8 cellular contexts compared by ENCODE assay signal in genomic region chr7:151233111-151233701, GRCh38. TPM values are rescaled to one million over a fixed set of nuclear protein-coding genes. Genes with fewer than 3 reads are reported as not detected.
A peak's percentile ranks its signal among the peaks of the same experiment; 100 is the strongest.
DNase-seq lines count a peak whose midpoint lies in the region; ATAC-seq, FAIRE-seq and TF ChIP-seq lines count a peak whose summit lies in the region.

No MANE protein-coding gene starts in this region.

- TF ChIP-seq POLR2A in GM15510 (IDR thresholded peaks at IDR 0.05; ENCODE audit: borderline replicate concordance, extremely low read depth, insufficient read length) (peak; percentile 37), gastroesophageal sphincter (IDR thresholded peaks at IDR 0.05) (no peak)

- H3K27ac ChIP-seq in gastroesophageal sphincter, result peak overlapping the region in 3 of 4 donors; percentile 87 to 93 (median 89)
- peak overlapping the region; percentile 49 for H3K27ac ChIP-seq in urinary bladder (ENCODE audit: low read depth)

- H3K9me3 ChIP-seq in gastroesophageal sphincter, result no peaks in the 10 kb centered on the region

- ATAC-seq in HG02981 (IDR thresholded peaks at IDR 0.05; ENCODE audit: unreplicated experiment) (peak; percentile 45), gastroesophageal sphincter (peak; percentile 28)

- H3K4me3 ChIP-seq in gastroesophageal sphincter (peak overlapping the region; percentile 86 to 99), urinary bladder (ENCODE audit: low read depth, low read length) (peak overlapping the region; percentile 92)

- no peak for TF ChIP-seq EP300 in gastroesophageal sphincter (IDR thresholded peaks at IDR 0.05)

- FAIRE-seq in RCC 7860 (lab: Jason Lieb, UNC), result peak; percentile 22

- no peaks in the 10 kb centered on the region for H3K27me3 ChIP-seq in gastroesophageal sphincter

- H3K36me3 ChIP-seq in gastroesophageal sphincter (peaks cover 0 to 36% of the 10 kb centered on the region in 2 donors), urinary bladder (ENCODE audit: insufficient read depth) (no peaks in the 10 kb centered on the region)

- DNase-seq in RCC 7860 (ENCODE audit: low spot score) (peak; percentile 84), posterior vena cava (ENCODE audit: low spot score) (peak; percentile 90), retina (no peak)
- DNase-seq in activated effector memory CD4-positive, alpha-beta T cell treated with Interleukin-2 at 50 U/mL for 16 hours, result peak; percentile 59

- 7 to 47% methylated on average over 3 to 5 of the region's 21 CpGs for WGBS in gastroesophageal sphincter (ENCODE audit: low coverage in 1 of 2), 2 donors
- 15% methylated on average over 21 of the region's 21 CpGs for WGBS in urinary bladder

- intact Hi-C loops in posterior vena cava (cut with DNase I), result no loop called here

- TF ChIP-seq CTCF in gastroesophageal sphincter (IDR thresholded peaks at IDR 0.05), result no peak

- peaks cover 0 to 31% (median 17%) of the 10 kb centered on the region in 3 donors for H3K4me1 ChIP-seq in gastroesophageal sphincter
- H3K4me1 ChIP-seq in urinary bladder (ENCODE audit: insufficient read depth), result no peaks in the 10 kb centered on the region

RNA-seq across cellular contexts. Expression of gene CHPF2, which starts 0.9 kb away (rescaled TPM):
- total RNA-seq in gastroesophageal sphincter (10 to 100 TPM; 18.0 to 38.1 (median 25.7) TPM), posterior vena cava (10 to 100 TPM; 37.5 to 40.7 TPM), urinary bladder (25.2 TPM)
- polyA plus RNA-seq in urinary bladder, result 23.0 TPM

RNA-seq across cellular contexts. Expression of gene ABCF2, which starts 6.2 kb away (rescaled TPM):
- total RNA-seq in gastroesophageal sphincter, result 10 to 100 TPM; 30.5 to 43.1 (median 36.5) TPM
- total RNA-seq in posterior vena cava, result 10 to 100 TPM; 24.4 to 27.4 TPM
- 14.1 TPM for total RNA-seq in urinary bladder
- polyA plus RNA-seq in urinary bladder, result 29.6 TPM

RNA-seq across cellular contexts. Expression of gene SMARCD3, which starts 15.3 kb away (rescaled TPM):
- 10 to 100 TPM; 23.6 to 45.1 (median 39.8) TPM for total RNA-seq in gastroesophageal sphincter
- total RNA-seq in posterior vena cava, result 10 to 100 TPM; 45.8 to 68.4 TPM
- total RNA-seq in urinary bladder, result 33.2 TPM
- polyA plus RNA-seq in urinary bladder, result 47.8 TPM

RNA-seq across cellular contexts. Expression of gene H2BK1, which starts 22.9 kb away (rescaled TPM):
- not detected for total RNA-seq in gastroesophageal sphincter
- 1 to 10 TPM in 1 of 2 donors, not detected in 1; 1.1 TPM for total RNA-seq in posterior vena cava
- not detected for total RNA-seq in urinary bladder
- not detected for polyA plus RNA-seq in urinary bladder

RNA-seq across cellular contexts. Expression of gene ASB10, which starts 46.2 kb away (rescaled TPM):
- total RNA-seq in gastroesophageal sphincter (not detected), posterior vena cava (not detected), urinary bladder (not detected)
- polyA plus RNA-seq in urinary bladder, result not detected
